Comparison of ENCODE assay signal across 1 cellular context in the genomic region with DNA sequence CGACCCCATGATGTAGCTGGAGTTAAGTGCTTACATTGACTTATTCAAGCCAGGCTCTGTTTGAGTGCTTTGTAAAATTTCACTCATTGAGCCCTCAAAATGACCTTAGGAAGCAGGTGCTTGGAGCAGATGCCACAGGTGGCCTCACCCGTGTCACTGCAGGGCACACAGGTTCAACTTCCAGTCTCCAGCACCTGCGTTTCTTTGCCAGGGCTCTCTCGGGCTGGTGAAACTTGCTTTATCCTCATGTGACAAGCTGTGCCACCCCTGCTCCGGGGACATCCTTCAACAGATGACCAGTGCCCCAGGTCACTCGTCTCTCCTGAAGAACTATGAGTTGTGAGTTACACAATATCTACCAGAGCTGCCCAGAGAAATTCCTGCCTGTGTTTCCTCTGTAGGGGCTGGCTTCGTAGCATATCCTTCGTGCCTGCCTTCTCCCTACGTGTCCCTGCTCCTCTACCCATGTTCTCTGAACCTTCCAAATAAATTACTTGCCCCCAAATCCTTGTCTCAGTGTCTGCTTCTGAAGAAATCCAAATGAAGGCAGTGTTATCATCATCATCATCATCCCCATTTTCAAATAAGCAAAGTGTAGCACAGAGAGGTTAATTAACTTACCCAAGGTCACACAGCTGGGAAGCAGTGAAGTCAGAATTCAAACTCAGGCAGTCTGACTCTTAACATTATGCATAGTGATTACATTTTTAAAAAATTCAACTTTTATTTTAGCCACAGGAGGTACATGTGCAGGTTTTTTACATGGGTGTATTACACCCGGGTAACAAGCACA.
TF ChIP-seq lines count a peak whose summit lies in the region.

No MANE protein-coding gene starts in this region.

TF ChIP-seq in K562, 482 proteins besides CTCF, POLR2A, EP300 and RAD21 (continued from another document):
- TF ChIP-seq, protein P1, sequence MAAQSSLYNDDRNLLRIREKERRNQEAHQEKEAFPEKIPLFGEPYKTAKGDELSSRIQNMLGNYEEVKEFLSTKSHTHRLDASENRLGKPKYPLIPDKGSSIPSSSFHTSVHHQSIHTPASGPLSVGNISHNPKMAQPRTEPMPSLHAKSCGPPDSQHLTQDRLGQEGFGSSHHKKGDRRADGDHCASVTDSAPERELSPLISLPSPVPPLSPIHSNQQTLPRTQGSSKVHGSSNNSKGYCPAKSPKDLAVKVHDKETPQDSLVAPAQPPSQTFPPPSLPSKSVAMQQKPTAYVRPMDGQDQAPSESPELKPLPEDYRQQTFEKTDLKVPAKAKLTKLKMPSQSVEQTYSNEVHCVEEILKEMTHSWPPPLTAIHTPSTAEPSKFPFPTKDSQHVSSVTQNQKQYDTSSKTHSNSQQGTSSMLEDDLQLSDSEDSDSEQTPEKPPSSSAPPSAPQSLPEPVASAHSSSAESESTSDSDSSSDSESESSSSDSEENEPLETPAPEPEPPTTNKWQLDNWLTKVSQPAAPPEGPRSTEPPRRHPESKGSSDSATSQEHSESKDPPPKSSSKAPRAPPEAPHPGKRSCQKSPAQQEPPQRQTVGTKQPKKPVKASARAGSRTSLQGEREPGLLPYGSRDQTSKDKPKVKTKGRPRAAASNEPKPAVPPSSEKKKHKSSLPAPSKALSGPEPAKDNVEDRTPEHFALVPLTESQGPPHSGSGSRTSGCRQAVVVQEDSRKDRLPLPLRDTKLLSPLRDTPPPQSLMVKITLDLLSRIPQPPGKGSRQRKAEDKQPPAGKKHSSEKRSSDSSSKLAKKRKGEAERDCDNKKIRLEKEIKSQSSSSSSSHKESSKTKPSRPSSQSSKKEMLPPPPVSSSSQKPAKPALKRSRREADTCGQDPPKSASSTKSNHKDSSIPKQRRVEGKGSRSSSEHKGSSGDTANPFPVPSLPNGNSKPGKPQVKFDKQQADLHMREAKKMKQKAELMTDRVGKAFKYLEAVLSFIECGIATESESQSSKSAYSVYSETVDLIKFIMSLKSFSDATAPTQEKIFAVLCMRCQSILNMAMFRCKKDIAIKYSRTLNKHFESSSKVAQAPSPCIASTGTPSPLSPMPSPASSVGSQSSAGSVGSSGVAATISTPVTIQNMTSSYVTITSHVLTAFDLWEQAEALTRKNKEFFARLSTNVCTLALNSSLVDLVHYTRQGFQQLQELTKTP (IDR thresholded peaks at IDR 0.05; ENCODE audit: low read depth in 1 of 2, partially characterized antibody in 2 of 2), result no peak
